1 cellular context compared by ENCODE assay signal in the genomic region with DNA sequence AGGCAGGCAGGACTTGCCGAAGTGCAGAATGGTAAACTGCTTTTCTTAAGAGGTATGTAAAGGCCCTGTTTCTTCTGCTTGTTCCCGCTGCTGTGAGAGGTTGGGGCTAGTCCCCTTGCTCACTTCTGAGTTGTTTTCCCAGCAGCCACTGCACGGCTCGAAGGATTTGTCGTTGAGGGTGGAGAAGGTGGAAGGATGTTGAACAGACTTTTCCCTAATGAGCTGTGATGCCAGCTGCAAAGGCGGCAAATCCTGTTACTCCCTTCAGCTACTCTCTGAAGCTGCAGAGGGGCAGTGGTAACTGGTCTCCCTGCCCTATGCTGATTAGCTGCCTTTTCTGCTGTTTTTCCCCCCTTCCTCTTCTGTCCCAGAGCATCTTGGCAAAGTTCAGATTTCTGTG.
TF ChIP-seq lines count a peak whose summit lies in the region.

No MANE protein-coding gene starts in this region.

TF ChIP-seq in IMR-90, 13 proteins besides CTCF, POLR2A, EP300 and RAD21:
- no peak for TF ChIP-seq MAZ (IDR thresholded peaks at IDR 0.05; ENCODE audit: borderline replicate concordance, low read depth, low read length)
- TF ChIP-seq, protein P1, sequence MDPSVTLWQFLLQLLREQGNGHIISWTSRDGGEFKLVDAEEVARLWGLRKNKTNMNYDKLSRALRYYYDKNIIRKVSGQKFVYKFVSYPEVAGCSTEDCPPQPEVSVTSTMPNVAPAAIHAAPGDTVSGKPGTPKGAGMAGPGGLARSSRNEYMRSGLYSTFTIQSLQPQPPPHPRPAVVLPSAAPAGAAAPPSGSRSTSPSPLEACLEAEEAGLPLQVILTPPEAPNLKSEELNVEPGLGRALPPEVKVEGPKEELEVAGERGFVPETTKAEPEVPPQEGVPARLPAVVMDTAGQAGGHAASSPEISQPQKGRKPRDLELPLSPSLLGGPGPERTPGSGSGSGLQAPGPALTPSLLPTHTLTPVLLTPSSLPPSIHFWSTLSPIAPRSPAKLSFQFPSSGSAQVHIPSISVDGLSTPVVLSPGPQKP (IDR thresholded peaks at IDR 0.05; ENCODE audit: borderline replicate concordance, low read depth, low read length), result no peak
- no peak for TF ChIP-seq NFE2L2 (IDR thresholded peaks at IDR 0.05; ENCODE audit: low read depth, low read length)
- TF ChIP-seq RCOR1 (IDR thresholded peaks at IDR 0.05; ENCODE audit: insufficient replicate concordance, low read length), result no peak
- no peak for TF ChIP-seq SMC3 (IDR thresholded peaks at IDR 0.05; ENCODE audit: low read depth, low read length)
- TF ChIP-seq MXI1 (IDR thresholded peaks at IDR 0.05; ENCODE audit: borderline replicate concordance, low read depth, low read length), result no peak
- no peak for TF ChIP-seq CEBPB (IDR thresholded peaks at IDR 0.05; ENCODE audit: low read depth, low read length)
- no peak for TF ChIP-seq CHD1 (IDR thresholded peaks at IDR 0.05; ENCODE audit: low read depth, low read length)
- TF ChIP-seq MAFK (IDR thresholded peaks at IDR 0.05; ENCODE audit: low read depth, low read length), result no peak
- no peak for TF ChIP-seq FOS (IDR thresholded peaks at IDR 0.05; ENCODE audit: low read depth, low read length)
- no peak for TF ChIP-seq RFX5 (IDR thresholded peaks at IDR 0.05; ENCODE audit: low read depth, low read length)
- TF ChIP-seq BHLHE40 (IDR thresholded peaks at IDR 0.05; ENCODE audit: low read depth, low read length), result no peak
- TF ChIP-seq, protein P2, sequence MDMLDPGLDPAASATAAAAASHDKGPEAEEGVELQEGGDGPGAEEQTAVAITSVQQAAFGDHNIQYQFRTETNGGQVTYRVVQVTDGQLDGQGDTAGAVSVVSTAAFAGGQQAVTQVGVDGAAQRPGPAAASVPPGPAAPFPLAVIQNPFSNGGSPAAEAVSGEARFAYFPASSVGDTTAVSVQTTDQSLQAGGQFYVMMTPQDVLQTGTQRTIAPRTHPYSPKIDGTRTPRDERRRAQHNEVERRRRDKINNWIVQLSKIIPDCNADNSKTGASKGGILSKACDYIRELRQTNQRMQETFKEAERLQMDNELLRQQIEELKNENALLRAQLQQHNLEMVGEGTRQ (IDR thresholded peaks at IDR 0.05; ENCODE audit: low read depth, low read length), result no peak
TF ChIP-seq in IMR-90: peak in this region for 0.
